Comparison of ENCODE assay signal across 8 cellular contexts in genomic region chr1:155254714-155255242, GRCh38. TPM values are rescaled to one million over a fixed set of nuclear protein-coding genes. Genes with fewer than 3 reads are reported as not detected.
DNase-seq lines count a peak whose midpoint lies in the region; ATAC-seq and TF ChIP-seq lines count a peak whose summit lies in the region.

No MANE protein-coding gene starts in this region.

- no peaks in the 10 kb centered on the region for H3K27me3 Mint-ChIP-seq in dendritic cell treated with granulocyte-macrophage colony-stimulating factor and Interleukin-4, amounts not matched to agents 40 ng/mL and 50 ng/mL, for 4 days

- no peak for TF ChIP-seq CTCF in mucosa of descending colon (IDR thresholded peaks at IDR 0.05)

- H3K4me3 Mint-ChIP-seq in dendritic cell treated with granulocyte-macrophage colony-stimulating factor and Interleukin-4, amounts not matched to agents 40 ng/mL and 50 ng/mL, for 4 days: peak overlapping the region; percentile 76

- H3K27me3 ChIP-seq in MG63: no peaks in the 10 kb centered on the region

- peaks cover 59% of the 10 kb centered on the region for H3K4me1 Mint-ChIP-seq in dendritic cell treated with granulocyte-macrophage colony-stimulating factor and Interleukin-4, amounts not matched to agents 40 ng/mL and 50 ng/mL, for 4 days (ENCODE audit: low read depth)

- H3K36me3 ChIP-seq in MG63: peaks cover 52% of the 10 kb centered on the region
- no peaks in the 10 kb centered on the region for H3K36me3 ChIP-seq in mucosa of descending colon (ENCODE audit: low read depth)

- peak overlapping the region; percentile 80 for H3K4me3 ChIP-seq in MG63
- peak overlapping the region; percentile 63 for H3K4me3 ChIP-seq in mucosa of descending colon

- H3K9me3 ChIP-seq in MG63 (no peaks in the 10 kb centered on the region), mucosa of descending colon (no peaks in the 10 kb centered on the region)

- DNase-seq in D341Med (ENCODE audit: low spot score): peak; percentile 77
- peak; percentile 46 for DNase-seq in MG63
- DNase-seq in mucosa of descending colon: peak; percentile 23 to 71 (median 62)
- no peak for DNase-seq in T1000 (lab: John Stamatoyannopoulos, UW)
- no peak for DNase-seq in T-helper 9 cell
- no peak for DNase-seq in activated CD4-positive, alpha-beta T cell treated with anti-CD3 and anti-CD28 coated beads for 48 hours

- no peaks in the 10 kb centered on the region for H3K9me3 Mint-ChIP-seq in dendritic cell treated with granulocyte-macrophage colony-stimulating factor and Interleukin-4, amounts not matched to agents 40 ng/mL and 50 ng/mL, for 4 days

- intact Hi-C loops in dendritic cell treated with granulocyte-macrophage colony-stimulating factor and Interleukin-4, amounts not matched to agents 40 ng/mL and 50 ng/mL, for 4 days (cut with micrococcal nuclease): loop anchor here (5.0 kb wide), 2 partner anchors 248 to 338 kb away; no protein-coding TSS in a partner anchor
- intact Hi-C loops in mucosa of descending colon (cut with DNase I, micrococcal nuclease): loop anchor here in 1 of 2 donors (10.0 kb wide), 1 partner anchor 70 kb away; the partner anchor contains the start of gene RUSC1

- peak overlapping the region; percentile 90 for H3K27ac Mint-ChIP-seq in dendritic cell treated with granulocyte-macrophage colony-stimulating factor and Interleukin-4, amounts not matched to agents 40 ng/mL and 50 ng/mL, for 4 days

- peaks cover 10% of the 10 kb centered on the region for H3K4me1 ChIP-seq in mucosa of descending colon (ENCODE audit: low read depth)

- peak; percentile 15 for ATAC-seq in mucosa of descending colon
- no peak for ATAC-seq in HG03159 (IDR thresholded peaks at IDR 0.05; ENCODE audit: unreplicated experiment)

- peaks cover 47% of the 10 kb centered on the region for H3K36me3 Mint-ChIP-seq in dendritic cell treated with granulocyte-macrophage colony-stimulating factor and Interleukin-4, amounts not matched to agents 40 ng/mL and 50 ng/mL, for 4 days (ENCODE audit: low read depth)

RNA-seq across cellular contexts. Expression of gene ENTREP3, which starts 0.5 kb away (rescaled TPM):
- 7.7 and 9.2 TPM in 2 replicates for total RNA-seq in MG63 (2014; rRNA removed; shearing (Covaris generic); ENCODE audit: low replicate concordance)
- total RNA-seq in mucosa of descending colon: 10 to 100 TPM; 16.9 to 42.6 (median 20.4) TPM

RNA-seq across cellular contexts. Expression of gene SCAMP3, which starts 7.4 kb away (rescaled TPM):
- 116 TPM in 2 replicates for total RNA-seq in MG63 (2014; rRNA removed; shearing (Covaris generic); ENCODE audit: low replicate concordance)
- 10 to 100 TPM; 43.6 to 53.4 (median 46.8) TPM for total RNA-seq in mucosa of descending colon

RNA-seq across cellular contexts. Expression of gene CLK2, which starts 18.5 kb away (rescaled TPM):
- total RNA-seq in MG63 (2014; rRNA removed; shearing (Covaris generic); ENCODE audit: low replicate concordance): 21.8 and 28.3 TPM in 2 replicates
- total RNA-seq in mucosa of descending colon: 10 to 100 TPM; 43.7 to 51.7 (median 47.8) TPM

RNA-seq across cellular contexts. Expression of gene HCN3, which starts 22.5 kb away (rescaled TPM):
- 0.10 and 1.2 TPM in 2 replicates for total RNA-seq in MG63 (2014; rRNA removed; shearing (Covaris generic); ENCODE audit: low replicate concordance)
- 10 to 100 TPM; 10.3 to 15.6 (median 10.8) TPM for total RNA-seq in mucosa of descending colon

RNA-seq across cellular contexts. Expression of gene MTX1, which starts 46.3 kb away (rescaled TPM):
- total RNA-seq in MG63 (2014; rRNA removed; shearing (Covaris generic); ENCODE audit: low replicate concordance): 97.2 and 100 TPM in 2 replicates
- total RNA-seq in mucosa of descending colon: 10 to 100 TPM; 26.1 to 41.1 (median 35.6) TPM

Comparison
In these comparisons a context has a peak if more than half of its experiments do, and no peak if none do; other contexts are left out.
1. DNase-seq: peak in D341Med (single experiment), MG63 (single experiment) and mucosa of descending colon (3 of 3); none in T1000 (single experiment), T-helper 9 cell (single experiment) and activated CD4-positive, alpha-beta T cell treated with anti-CD3 and anti-CD28 coated beads for 48 hours (single experiment).